In the genomic region with DNA sequence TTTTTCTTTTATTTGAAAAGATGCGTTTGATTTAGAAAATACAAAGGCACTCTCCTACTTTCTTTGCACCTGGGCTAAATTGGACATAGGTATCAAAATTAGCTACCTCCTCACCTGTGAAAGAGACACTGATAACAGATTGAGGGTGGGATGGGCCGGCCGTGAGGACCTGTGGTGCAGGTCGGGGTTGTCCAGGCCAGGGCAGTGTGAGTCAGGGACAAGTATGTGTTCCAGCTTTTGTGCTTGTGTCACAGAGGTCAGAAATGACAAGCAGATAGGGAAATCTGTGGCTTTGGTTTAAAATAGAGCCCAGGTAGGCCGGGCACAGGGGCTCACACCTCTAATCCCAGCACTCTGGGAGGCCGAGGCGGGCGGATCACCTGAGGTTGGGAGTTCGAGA, we compare ENCODE assay signal across 2 cellular contexts.
TF ChIP-seq lines count a peak whose summit lies in the region.

No MANE protein-coding gene starts in this region.

TF ChIP-seq in GM23338, 12 proteins besides CTCF, POLR2A, EP300 and RAD21 (continues in another document):
- TF ChIP-seq STAT1 (IDR thresholded peaks at IDR 0.05; ENCODE audit: unreplicated experiment) (no peak), EZH2phosphoT487 (IDR thresholded peaks at IDR 0.05; ENCODE audit: unreplicated experiment) (no peak), EZH2 (IDR thresholded peaks at IDR 0.05; ENCODE audit: low read depth, unreplicated experiment) (no peak), ZNF331 (CRISPR knock-in tag; IDR thresholded peaks at IDR 0.05; ENCODE audit: low read depth) (no peak), JUNB (IDR thresholded peaks at IDR 0.05; ENCODE audit: unreplicated experiment) (no peak), CREB1 (CRISPR knock-in tag; IDR thresholded peaks at IDR 0.05; ENCODE audit: low read depth) (no peak), NANOG (IDR thresholded peaks at IDR 0.05; ENCODE audit: borderline replicate concordance) (no peak)
- TF ChIP-seq, protein P1, sequence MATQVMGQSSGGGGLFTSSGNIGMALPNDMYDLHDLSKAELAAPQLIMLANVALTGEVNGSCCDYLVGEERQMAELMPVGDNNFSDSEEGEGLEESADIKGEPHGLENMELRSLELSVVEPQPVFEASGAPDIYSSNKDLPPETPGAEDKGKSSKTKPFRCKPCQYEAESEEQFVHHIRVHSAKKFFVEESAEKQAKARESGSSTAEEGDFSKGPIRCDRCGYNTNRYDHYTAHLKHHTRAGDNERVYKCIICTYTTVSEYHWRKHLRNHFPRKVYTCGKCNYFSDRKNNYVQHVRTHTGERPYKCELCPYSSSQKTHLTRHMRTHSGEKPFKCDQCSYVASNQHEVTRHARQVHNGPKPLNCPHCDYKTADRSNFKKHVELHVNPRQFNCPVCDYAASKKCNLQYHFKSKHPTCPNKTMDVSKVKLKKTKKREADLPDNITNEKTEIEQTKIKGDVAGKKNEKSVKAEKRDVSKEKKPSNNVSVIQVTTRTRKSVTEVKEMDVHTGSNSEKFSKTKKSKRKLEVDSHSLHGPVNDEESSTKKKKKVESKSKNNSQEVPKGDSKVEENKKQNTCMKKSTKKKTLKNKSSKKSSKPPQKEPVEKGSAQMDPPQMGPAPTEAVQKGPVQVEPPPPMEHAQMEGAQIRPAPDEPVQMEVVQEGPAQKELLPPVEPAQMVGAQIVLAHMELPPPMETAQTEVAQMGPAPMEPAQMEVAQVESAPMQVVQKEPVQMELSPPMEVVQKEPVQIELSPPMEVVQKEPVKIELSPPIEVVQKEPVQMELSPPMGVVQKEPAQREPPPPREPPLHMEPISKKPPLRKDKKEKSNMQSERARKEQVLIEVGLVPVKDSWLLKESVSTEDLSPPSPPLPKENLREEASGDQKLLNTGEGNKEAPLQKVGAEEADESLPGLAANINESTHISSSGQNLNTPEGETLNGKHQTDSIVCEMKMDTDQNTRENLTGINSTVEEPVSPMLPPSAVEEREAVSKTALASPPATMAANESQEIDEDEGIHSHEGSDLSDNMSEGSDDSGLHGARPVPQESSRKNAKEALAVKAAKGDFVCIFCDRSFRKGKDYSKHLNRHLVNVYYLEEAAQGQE (IDR thresholded peaks at IDR 0.05; ENCODE audit: unreplicated experiment): no peak
- TF ChIP-seq, protein P2, sequence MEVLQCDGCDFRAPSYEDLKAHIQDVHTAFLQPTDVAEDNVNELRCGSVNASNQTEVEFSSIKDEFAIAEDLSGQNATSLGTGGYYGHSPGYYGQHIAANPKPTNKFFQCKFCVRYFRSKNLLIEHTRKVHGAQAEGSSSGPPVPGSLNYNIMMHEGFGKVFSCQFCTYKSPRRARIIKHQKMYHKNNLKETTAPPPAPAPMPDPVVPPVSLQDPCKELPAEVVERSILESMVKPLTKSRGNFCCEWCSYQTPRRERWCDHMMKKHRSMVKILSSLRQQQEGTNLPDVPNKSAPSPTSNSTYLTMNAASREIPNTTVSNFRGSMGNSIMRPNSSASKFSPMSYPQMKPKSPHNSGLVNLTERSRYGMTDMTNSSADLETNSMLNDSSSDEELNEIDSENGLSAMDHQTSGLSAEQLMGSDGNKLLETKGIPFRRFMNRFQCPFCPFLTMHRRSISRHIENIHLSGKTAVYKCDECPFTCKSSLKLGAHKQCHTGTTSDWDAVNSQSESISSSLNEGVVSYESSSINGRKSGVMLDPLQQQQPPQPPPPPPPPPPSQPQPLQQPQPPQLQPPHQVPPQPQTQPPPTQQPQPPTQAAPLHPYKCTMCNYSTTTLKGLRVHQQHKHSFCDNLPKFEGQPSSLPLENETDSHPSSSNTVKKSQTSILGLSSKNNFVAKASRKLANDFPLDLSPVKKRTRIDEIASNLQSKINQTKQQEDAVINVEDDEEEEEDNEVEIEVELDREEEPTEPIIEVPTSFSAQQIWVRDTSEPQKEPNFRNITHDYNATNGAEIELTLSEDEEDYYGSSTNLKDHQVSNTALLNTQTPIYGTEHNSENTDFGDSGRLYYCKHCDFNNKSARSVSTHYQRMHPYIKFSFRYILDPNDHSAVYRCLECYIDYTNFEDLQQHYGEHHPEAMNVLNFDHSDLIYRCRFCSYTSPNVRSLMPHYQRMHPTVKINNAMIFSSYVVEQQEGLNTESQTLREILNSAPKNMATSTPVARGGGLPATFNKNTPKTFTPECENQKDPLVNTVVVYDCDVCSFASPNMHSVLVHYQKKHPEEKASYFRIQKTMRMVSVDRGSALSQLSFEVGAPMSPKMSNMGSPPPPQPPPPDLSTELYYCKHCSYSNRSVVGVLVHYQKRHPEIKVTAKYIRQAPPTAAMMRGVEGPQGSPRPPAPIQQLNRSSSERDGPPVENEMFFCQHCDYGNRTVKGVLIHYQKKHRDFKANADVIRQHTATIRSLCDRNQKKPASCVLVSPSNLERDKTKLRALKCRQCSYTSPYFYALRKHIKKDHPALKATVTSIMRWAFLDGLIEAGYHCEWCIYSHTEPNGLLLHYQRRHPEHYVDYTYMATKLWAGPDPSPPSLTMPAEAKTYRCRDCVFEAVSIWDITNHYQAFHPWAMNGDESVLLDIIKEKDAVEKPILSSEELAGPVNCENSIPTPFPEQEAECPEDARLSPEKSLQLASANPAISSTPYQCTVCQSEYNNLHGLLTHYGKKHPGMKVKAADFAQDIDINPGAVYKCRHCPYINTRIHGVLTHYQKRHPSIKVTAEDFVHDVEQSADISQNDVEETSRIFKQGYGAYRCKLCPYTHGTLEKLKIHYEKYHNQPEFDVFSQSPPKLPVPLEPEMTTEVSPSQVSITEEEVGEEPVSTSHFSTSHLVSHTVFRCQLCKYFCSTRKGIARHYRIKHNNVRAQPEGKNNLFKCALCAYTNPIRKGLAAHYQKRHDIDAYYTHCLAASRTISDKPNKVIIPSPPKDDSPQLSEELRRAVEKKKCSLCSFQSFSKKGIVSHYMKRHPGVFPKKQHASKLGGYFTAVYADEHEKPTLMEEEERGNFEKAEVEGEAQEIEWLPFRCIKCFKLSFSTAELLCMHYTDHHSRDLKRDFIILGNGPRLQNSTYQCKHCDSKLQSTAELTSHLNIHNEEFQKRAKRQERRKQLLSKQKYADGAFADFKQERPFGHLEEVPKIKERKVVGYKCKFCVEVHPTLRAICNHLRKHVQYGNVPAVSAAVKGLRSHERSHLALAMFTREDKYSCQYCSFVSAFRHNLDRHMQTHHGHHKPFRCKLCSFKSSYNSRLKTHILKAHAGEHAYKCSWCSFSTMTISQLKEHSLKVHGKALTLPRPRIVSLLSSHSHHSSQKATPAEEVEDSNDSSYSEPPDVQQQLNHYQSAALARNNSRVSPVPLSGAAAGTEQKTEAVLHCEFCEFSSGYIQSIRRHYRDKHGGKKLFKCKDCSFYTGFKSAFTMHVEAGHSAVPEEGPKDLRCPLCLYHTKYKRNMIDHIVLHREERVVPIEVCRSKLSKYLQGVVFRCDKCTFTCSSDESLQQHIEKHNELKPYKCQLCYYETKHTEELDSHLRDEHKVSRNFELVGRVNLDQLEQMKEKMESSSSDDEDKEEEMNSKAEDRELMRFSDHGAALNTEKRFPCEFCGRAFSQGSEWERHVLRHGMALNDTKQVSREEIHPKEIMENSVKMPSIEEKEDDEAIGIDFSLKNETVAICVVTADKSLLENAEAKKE (CRISPR knock-in tag; IDR thresholded peaks at IDR 0.05): no peak
- TF ChIP-seq, protein P3, sequence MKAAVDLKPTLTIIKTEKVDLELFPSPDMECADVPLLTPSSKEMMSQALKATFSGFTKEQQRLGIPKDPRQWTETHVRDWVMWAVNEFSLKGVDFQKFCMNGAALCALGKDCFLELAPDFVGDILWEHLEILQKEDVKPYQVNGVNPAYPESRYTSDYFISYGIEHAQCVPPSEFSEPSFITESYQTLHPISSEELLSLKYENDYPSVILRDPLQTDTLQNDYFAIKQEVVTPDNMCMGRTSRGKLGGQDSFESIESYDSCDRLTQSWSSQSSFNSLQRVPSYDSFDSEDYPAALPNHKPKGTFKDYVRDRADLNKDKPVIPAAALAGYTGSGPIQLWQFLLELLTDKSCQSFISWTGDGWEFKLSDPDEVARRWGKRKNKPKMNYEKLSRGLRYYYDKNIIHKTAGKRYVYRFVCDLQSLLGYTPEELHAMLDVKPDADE (IDR thresholded peaks at IDR 0.05): no peak

TF ChIP-seq in H1, 55 proteins besides CTCF, POLR2A, EP300 and RAD21:
- TF ChIP-seq YY1 (IDR thresholded peaks at IDR 0.05; ENCODE audit: low read depth, low read length) (no peak), BCL11A (IDR thresholded peaks at IDR 0.05; ENCODE audit: low read depth in 2 of 2, low read length in 2 of 2) (no peak), TCF12 (IDR thresholded peaks at IDR 0.05; ENCODE audit: low read depth, low read length) (no peak), FOSL1 (IDR thresholded peaks at IDR 0.05; ENCODE audit: insufficient read depth, low read depth, low read length) (no peak), RXRA (IDR thresholded peaks at IDR 0.05; ENCODE audit: insufficient read depth, low read depth, low read length) (no peak), PHF8 (conservative IDR thresholded peaks at IDR 0.05; ENCODE audit: low read depth, low read length) (no peak)
- TF ChIP-seq, protein P4, sequence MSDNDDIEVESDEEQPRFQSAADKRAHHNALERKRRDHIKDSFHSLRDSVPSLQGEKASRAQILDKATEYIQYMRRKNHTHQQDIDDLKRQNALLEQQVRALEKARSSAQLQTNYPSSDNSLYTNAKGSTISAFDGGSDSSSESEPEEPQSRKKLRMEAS (IDR thresholded peaks at IDR 0.05): no peak
TF ChIP-seq in H1: peak in this region for 0.
